In the genomic region with DNA sequence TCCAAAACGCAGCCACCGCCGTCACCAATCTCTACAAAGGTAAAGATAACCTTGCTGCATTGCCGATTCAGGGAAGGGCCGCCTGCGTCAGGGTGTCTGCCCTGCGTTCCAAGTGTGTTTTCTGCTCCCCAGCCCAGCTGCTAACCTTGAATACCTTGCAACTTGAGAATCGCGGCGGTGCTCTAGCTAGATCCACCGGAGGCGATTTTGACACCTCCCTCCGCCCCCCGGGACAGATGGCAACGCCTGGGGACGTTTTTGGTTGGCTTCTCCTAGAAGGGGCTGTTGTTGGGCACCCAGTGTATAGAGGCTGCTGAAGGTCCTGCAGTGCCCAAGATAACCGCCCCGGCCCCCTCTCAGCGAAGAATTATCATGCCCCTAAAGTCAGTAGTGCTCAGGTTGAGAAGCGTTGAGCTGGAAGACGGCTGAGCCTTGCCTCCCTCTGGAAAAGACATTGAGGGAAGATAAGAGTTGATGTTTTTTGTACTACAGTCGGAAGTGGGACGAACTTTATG, we compare ENCODE assay signal across 8 cellular contexts. TPM values are rescaled to one million over a fixed set of nuclear protein-coding genes. Genes with fewer than 3 reads are reported as not detected.
DNase-seq lines count a peak whose midpoint lies in the region; ATAC-seq lines count a peak whose summit lies in the region.

No MANE protein-coding gene starts in this region.

- no peak overlapping the region for H2BK120ac ChIP-seq in neuronal stem cell (ENCODE audit: low read depth, low read length)

- peaks cover 66% of the 10 kb centered on the region for H3K79me2 ChIP-seq in ACC112 (ENCODE audit: control insufficient read depth, insufficient read depth, low read length, unreplicated experiment)

- H3K36me3 ChIP-seq in ACC112 (ENCODE audit: insufficient read depth, low read length) (peaks cover 28% of the 10 kb centered on the region), HUES64 (ENCODE audit: insufficient read depth, low read length) (peaks cover 42% of the 10 kb centered on the region), esophagus (ENCODE audit: control insufficient read depth in 2 of 2, insufficient read depth in 2 of 2, low read length in 1 of 2) (peaks cover 3 to 4% of the 10 kb centered on the region in 2 donors), neuronal stem cell (replicated peaks in 1 of 2; ENCODE audit: control insufficient read depth in 2 of 2, insufficient read depth in 2 of 2, low read length in 2 of 2) (peaks cover 5 to 54% of the 10 kb centered on the region in 2 donors)

- no peaks in the 10 kb centered on the region for H3K27me3 ChIP-seq in ACC112 (ENCODE audit: insufficient read depth, low read length)
- no peaks in the 10 kb centered on the region for H3K27me3 ChIP-seq in HUES64 (ENCODE audit: insufficient read depth, low read length)
- H3K27me3 ChIP-seq in esophagus (ENCODE audit: control insufficient read depth in 1 of 2, insufficient read depth in 2 of 2, low read length in 2 of 2), result no peaks in the 10 kb centered on the region
- H3K27me3 ChIP-seq in neuronal stem cell (ENCODE audit: control insufficient read depth in 3 of 3, insufficient read depth in 3 of 3, low read depth in 1 of 3, low read length in 3 of 3), result no peaks in the 10 kb centered on the region

- no peak overlapping the region for H4K91ac ChIP-seq in neuronal stem cell (ENCODE audit: low read depth, low read length, poor library complexity)

- no peak overlapping the region for H4K8ac ChIP-seq in neuronal stem cell (ENCODE audit: low read depth, low read length)

- no peak overlapping the region for H2BK12ac ChIP-seq in neuronal stem cell (ENCODE audit: low read length)

- DNase-seq in activated CD4-positive, alpha-beta T cell treated with anti-CD3 and anti-CD28 coated beads, Interleukin-2, amount 50 U/mL, for 48 hours, result peak; percentile 36 to 47
- no peak for DNase-seq in neuronal stem cell (ENCODE audit: low spot score)
- DNase-seq in GM03348 (ENCODE audit: low spot score), result no peak

- H3K18ac ChIP-seq in neuronal stem cell (ENCODE audit: low read length), result no peak overlapping the region

- H3K79me1 ChIP-seq in neuronal stem cell (ENCODE audit: low read depth, low read length), result peaks cover 5% of the 10 kb centered on the region

- H3K23ac ChIP-seq in neuronal stem cell (ENCODE audit: low read depth, low read length, poor library complexity), result no peak overlapping the region

- peaks cover 28% of the 10 kb centered on the region for H3K4me1 ChIP-seq in ACC112 (ENCODE audit: control insufficient read depth, insufficient read depth, low read length, unreplicated experiment)
- peaks cover 34% of the 10 kb centered on the region for H3K4me1 ChIP-seq in HUES64 (ENCODE audit: insufficient read depth, low read length)
- H3K4me1 ChIP-seq in esophagus (ENCODE audit: control insufficient read depth in 2 of 2, insufficient read depth in 2 of 2, low read length in 1 of 2), result peaks cover 0 to 10% of the 10 kb centered on the region in 2 donors
- peaks cover 7 to 15% of the 10 kb centered on the region in 2 donors for H3K4me1 ChIP-seq in neuronal stem cell (ENCODE audit: control insufficient read depth in 2 of 2, insufficient read depth in 1 of 2, low read depth in 1 of 2, low read length in 2 of 2)

- no peak overlapping the region for H2AK5ac ChIP-seq in neuronal stem cell (ENCODE audit: low read depth, low read length)

- peak overlapping the region; percentile 98 for H2BK5ac ChIP-seq in neuronal stem cell (ENCODE audit: low read length)

- H3K27ac ChIP-seq in ACC112 (ENCODE audit: low read depth, low read length) (peak overlapping the region; percentile 75), HUES64 (ENCODE audit: low read depth, low read length) (peak overlapping the region; percentile 93), esophagus (ENCODE audit: low read depth in 2 of 2, low read length in 1 of 2) (peak overlapping the region; percentile 97 to 99), neuronal stem cell (replicated peaks; ENCODE audit: low read length) (peak overlapping the region; percentile 47)

- no peak overlapping the region for H2BK15ac ChIP-seq in neuronal stem cell (ENCODE audit: low read length)

- peak overlapping the region; percentile 96 for H3K4me3 ChIP-seq in ACC112 (ENCODE audit: low read depth, low read length)
- H3K4me3 ChIP-seq in HUES64 (ENCODE audit: low read length), result peak overlapping the region; percentile 87
- peak overlapping the region; percentile 95 to 99 for H3K4me3 ChIP-seq in esophagus (ENCODE audit: low read depth in 1 of 2, low read length in 2 of 2)
- peak overlapping the region; percentile 95 to 97 for H3K4me3 ChIP-seq in neuronal stem cell (ENCODE audit: low read length in 2 of 2)

- ATAC-seq in GM19395 (IDR thresholded peaks at IDR 0.05; ENCODE audit: unreplicated experiment), result no peak
- no peak for ATAC-seq in HG03108 (IDR thresholded peaks at IDR 0.05; ENCODE audit: unreplicated experiment)

- H3K9ac ChIP-seq in HUES64 (ENCODE audit: low read depth, low read length), result peak overlapping the region; percentile 97
- H3K9ac ChIP-seq in neuronal stem cell (ENCODE audit: low read depth, low read length, poor library complexity), result no peak overlapping the region

- H3K4ac ChIP-seq in neuronal stem cell (ENCODE audit: low read length), result no peak overlapping the region

- no peak overlapping the region for H2AFZ ChIP-seq in ACC112 (ENCODE audit: low read length, unreplicated experiment)
- H2AFZ ChIP-seq in neuronal stem cell (ENCODE audit: low read length), result no peak overlapping the region

- no peak overlapping the region for H3K14ac ChIP-seq in neuronal stem cell (ENCODE audit: low read length)

- H3K9me3 ChIP-seq in HUES64 (ENCODE audit: insufficient read depth, low read depth, low read length) (no peaks in the 10 kb centered on the region), esophagus (ENCODE audit: control insufficient read depth in 2 of 2, insufficient read depth in 1 of 2, low read depth in 1 of 2, low read length in 1 of 2) (no peaks in the 10 kb centered on the region), neuronal stem cell (replicated peaks in 1 of 2; ENCODE audit: control insufficient read depth in 2 of 2, insufficient read depth in 1 of 2, low read depth in 1 of 2, low read length in 2 of 2) (peaks cover 0 to 2% of the 10 kb centered on the region in 2 donors)

- 3% methylated on average over 23 of the region's 23 CpGs for WGBS in HUES64
- 1 to 2% methylated on average over 23 of the region's 23 CpGs for WGBS in esophagus, 2 donors
- WGBS in neuronal stem cell (ENCODE audit: extremely low coverage in 2 of 2, insufficient read length in 2 of 2, insufficient replicate concordance in 1 of 2), 2 donors, result no CpG with 5 or more reads among the region's 23 CpGs

- peak overlapping the region; percentile 82 for H3K4me2 ChIP-seq in neuronal stem cell (ENCODE audit: insufficient read depth, low read length, poor library complexity, severe bottlenecking)

RNA-seq across cellular contexts. Expression of a gene that starts 1.6 kb away (rescaled TPM):
- polyA plus RNA-seq in HUES64 (2013, experiment 1 of 2), result 29.9 TPM
- 27.1 TPM for polyA plus RNA-seq in HUES64 (2013, experiment 2 of 2)
- 10 to 100 TPM; 11.4 to 14.2 TPM for polyA plus RNA-seq in esophagus
- 25.7 TPM for polyA plus RNA-seq in neuronal stem cell (2013, experiment 1 of 2)
- polyA plus RNA-seq in neuronal stem cell (2013, experiment 2 of 2), result 27.4 TPM

Comparison
In these comparisons a context has a peak if more than half of its experiments do, and no peak if none do; other contexts are left out.
1. H3K27ac ChIP-seq: peak in every context shown above with its lines; median percentile 98 in esophagus; 93 in HUES64; 75 in ACC112; 47 in neuronal stem cell.
2. DNase-seq: peak in activated CD4-positive, alpha-beta T cell treated with anti-CD3 and anti-CD28 coated beads, Interleukin-2, amount 50 U/mL, for 48 hours (2 of 2); none in neuronal stem cell (single experiment) and GM03348 (single experiment).
3. Peak in every context shown above with its lines, with median percentiles within 50 percentile points of each other: H3K4me3 ChIP-seq.